Comparison of ENCODE assay signal across 1 cellular context in the genomic region with DNA sequence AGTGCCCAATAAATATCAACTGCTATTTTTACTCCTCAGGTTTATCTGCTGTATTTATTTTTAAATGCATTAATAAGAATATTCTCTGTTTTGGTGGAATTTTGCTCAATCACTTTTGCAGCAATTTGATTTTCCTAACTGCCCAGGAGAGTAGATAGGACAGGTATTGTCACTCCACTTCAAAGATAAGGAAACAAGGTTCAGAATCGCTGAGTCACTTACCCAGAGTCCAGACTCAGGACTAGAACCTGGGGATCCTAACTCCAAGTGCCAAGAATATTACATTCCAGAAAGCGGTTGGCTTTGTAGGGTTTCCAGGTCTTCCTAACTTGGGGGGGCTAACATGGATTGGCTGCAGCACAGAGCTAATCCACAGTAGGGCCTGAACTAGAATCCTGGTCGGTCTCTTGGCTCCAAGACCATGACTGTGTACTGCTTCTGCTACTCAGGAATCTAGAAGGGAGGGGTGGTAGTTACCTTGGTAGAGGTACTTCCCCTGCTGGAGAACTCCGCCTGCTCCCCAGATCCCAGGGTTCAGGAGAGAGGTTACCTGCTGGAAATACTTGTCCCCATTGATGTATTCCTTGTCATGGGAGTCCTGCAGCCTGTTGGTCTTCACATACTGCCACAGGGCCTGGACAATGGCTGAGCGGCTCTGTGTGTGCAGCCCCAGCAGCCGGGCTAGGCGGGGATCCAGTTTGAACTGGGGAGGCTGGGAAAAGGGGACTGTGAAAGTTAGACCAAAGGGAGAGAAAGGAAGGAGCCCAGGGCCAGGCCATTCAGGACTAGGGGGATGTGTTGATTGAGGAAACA.
TF ChIP-seq lines count a peak whose summit lies in the region.

No MANE protein-coding gene starts in this region.

TF ChIP-seq in K562, 482 proteins besides CTCF, POLR2A, EP300 and RAD21 (continued from another document):
- TF ChIP-seq, protein P1, sequence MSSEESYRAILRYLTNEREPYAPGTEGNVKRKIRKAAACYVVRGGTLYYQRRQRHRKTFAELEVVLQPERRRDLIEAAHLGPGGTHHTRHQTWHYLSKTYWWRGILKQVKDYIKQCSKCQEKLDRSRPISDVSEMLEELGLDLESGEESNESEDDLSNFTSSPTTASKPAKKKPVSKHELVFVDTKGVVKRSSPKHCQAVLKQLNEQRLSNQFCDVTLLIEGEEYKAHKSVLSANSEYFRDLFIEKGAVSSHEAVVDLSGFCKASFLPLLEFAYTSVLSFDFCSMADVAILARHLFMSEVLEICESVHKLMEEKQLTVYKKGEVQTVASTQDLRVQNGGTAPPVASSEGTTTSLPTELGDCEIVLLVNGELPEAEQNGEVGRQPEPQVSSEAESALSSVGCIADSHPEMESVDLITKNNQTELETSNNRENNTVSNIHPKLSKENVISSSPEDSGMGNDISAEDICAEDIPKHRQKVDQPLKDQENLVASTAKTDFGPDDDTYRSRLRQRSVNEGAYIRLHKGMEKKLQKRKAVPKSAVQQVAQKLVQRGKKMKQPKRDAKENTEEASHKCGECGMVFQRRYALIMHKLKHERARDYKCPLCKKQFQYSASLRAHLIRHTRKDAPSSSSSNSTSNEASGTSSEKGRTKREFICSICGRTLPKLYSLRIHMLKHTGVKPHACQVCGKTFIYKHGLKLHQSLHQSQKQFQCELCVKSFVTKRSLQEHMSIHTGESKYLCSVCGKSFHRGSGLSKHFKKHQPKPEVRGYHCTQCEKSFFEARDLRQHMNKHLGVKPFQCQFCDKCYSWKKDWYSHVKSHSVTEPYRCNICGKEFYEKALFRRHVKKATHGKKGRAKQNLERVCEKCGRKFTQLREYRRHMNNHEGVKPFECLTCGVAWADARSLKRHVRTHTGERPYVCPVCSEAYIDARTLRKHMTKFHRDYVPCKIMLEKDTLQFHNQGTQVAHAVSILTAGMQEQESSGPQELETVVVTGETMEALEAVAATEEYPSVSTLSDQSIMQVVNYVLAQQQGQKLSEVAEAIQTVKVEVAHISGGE (CRISPR knock-in tag; IDR thresholded peaks at IDR 0.05) = no peak
- TF ChIP-seq MAZ (CRISPR knock-in tag; conservative IDR thresholded peaks at IDR 0.05 in 1 of 2, IDR thresholded peaks at IDR 0.05 in 1 of 2) = 0 out of 4 replicates have a peak, but pooled peaks of 1 of the 2 experiments have one; percentile 10
